29 cellular contexts compared by ENCODE assay signal in genomic region chr9:92270511-92270910, GRCh38.
"Had no signal": no experiment of that assay in that cellular context is flagged by ENCODE, and none has a peak within 500 bp of the region (broad histone marks: within the 10 kb centered on the region; RNA-seq: fewer than 3 reads in every experiment).

No MANE protein-coding gene starts in this region.

- H3K27me3 Mint-ChIP-seq: activated CD4-positive, alpha-beta T cell treated with anti-CD3 and anti-CD28 coated beads, Interleukin-2, amount 10 ng/mL, durations not matched to agents 24 days and 14 days; activated CD8-positive, alpha-beta T cell treated with anti-CD3 and anti-CD28 coated beads for 36 hours; activated naive CD8-positive, alpha-beta T cell treated with anti-CD3 and anti-CD28 coated beads for 36 hours had no signal

- H3K4me2 ChIP-seq: SK-N-SH had no signal

- ATAC-seq: activated CD8-positive, alpha-beta T cell treated with anti-CD3 and anti-CD28 coated beads for 36 hours; body of pancreas; K562; Panc1 had no signal

- H3K27ac Mint-ChIP-seq: activated CD4-positive, alpha-beta T cell treated with anti-CD3 and anti-CD28 coated beads, Interleukin-2, amount 10 ng/mL, durations not matched to agents 24 days and 14 days; activated CD8-positive, alpha-beta T cell treated with anti-CD3 and anti-CD28 coated beads for 36 hours; activated naive CD8-positive, alpha-beta T cell treated with anti-CD3 and anti-CD28 coated beads for 36 hours; T-helper 1 cell treated with Interleukin-12 subunit alpha and Interleukin-12 subunit beta and Interleukin-4 antibody, amounts not matched to agents 30 μg/mL and 1 μg/mL, for 36 hours; T-helper 2 cell treated with Interferon-gamma antibody and Interleukin-4, amounts not matched to agents 5 μg/mL and 100 μg/mL, for 36 hours had no signal

- H3K27ac ChIP-seq: ascending aorta, body of pancreas, breast epithelium, SJSA1 had no signal

- DNase-seq: activated CD4-positive, alpha-beta T cell treated with anti-CD3 and anti-CD28 coated beads, Interleukin-2, amount 10 ng/mL, durations not matched to agents 24 days and 14 days; activated CD4-positive, alpha-beta T cell treated with anti-CD3 and anti-CD28 coated beads, Interleukin-2, amount 50 U/mL, for 4 hours; activated CD8-positive, alpha-beta T cell treated with anti-CD3 and anti-CD28 coated beads for 36 hours; activated effector memory CD4-positive, alpha-beta T cell treated with Interleukin-2 at 50 U/mL for 16 hours; activated naive CD4-positive, alpha-beta T cell; activated naive CD4-positive, alpha-beta T cell treated with anti-CD3 and anti-CD28 coated beads, Interleukin-2, amount 50 U/mL, for 16 hours; activated naive CD8-positive, alpha-beta T cell treated with anti-CD3 and anti-CD28 coated beads for 36 hours; activated T-cell treated with anti-CD3 and anti-CD28 coated beads for 4 hours; activated T-cell treated with anti-CD3 and anti-CD28 coated beads, Interleukin-2, amount 50 U/mL, for 48 hours; amniotic stem cell; body of pancreas; Karpas-422; NCI-H1105; NCI-H1417 treated with DMSO at 0.1 percent for 48 hours; NCI-H187 treated with DMSO at 0.1 percent for 48 hours; NCI-H2081; NCI-H226; NCI-H446 treated with DMSO at 0.1 percent for 48 hours; NCI-H524; NCI-H69; SHP77 treated with DMSO at 0.1 percent for 48 hours; SK-N-SH had no signal

- H3K9me3 ChIP-seq: ascending aorta, body of pancreas, breast epithelium, SJSA1, SK-N-SH had no signal

- H3K4me1 ChIP-seq: ascending aorta, body of pancreas, breast epithelium had no signal

- H3K9me2 ChIP-seq: SK-N-SH had no signal

- H3K4me3 ChIP-seq: ascending aorta, body of pancreas, breast epithelium, K562, SJSA1 had no signal

- H3K27me3 ChIP-seq: ascending aorta, body of pancreas, breast epithelium, SJSA1 had no signal

- H3K4me1 Mint-ChIP-seq: activated CD4-positive, alpha-beta T cell treated with anti-CD3 and anti-CD28 coated beads, Interleukin-2, amount 10 ng/mL, durations not matched to agents 24 days and 14 days had no signal

- H3K9ac ChIP-seq: SK-N-SH had no signal

- H3K4me3 Mint-ChIP-seq: activated CD4-positive, alpha-beta T cell treated with anti-CD3 and anti-CD28 coated beads, Interleukin-2, amount 10 ng/mL, durations not matched to agents 24 days and 14 days; activated CD8-positive, alpha-beta T cell treated with anti-CD3 and anti-CD28 coated beads for 36 hours; activated naive CD8-positive, alpha-beta T cell treated with anti-CD3 and anti-CD28 coated beads for 36 hours; T-helper 1 cell treated with Interleukin-12 subunit alpha and Interleukin-12 subunit beta and Interleukin-4 antibody, amounts not matched to agents 30 μg/mL and 1 μg/mL, for 36 hours; T-helper 2 cell treated with Interferon-gamma antibody and Interleukin-4, amounts not matched to agents 5 μg/mL and 100 μg/mL, for 36 hours had no signal

- H3K9me3 Mint-ChIP-seq: activated CD4-positive, alpha-beta T cell treated with anti-CD3 and anti-CD28 coated beads, Interleukin-2, amount 10 ng/mL, durations not matched to agents 24 days and 14 days; activated CD8-positive, alpha-beta T cell treated with anti-CD3 and anti-CD28 coated beads for 36 hours; activated naive CD8-positive, alpha-beta T cell treated with anti-CD3 and anti-CD28 coated beads for 36 hours; T-helper 1 cell treated with Interleukin-12 subunit alpha and Interleukin-12 subunit beta and Interleukin-4 antibody, amounts not matched to agents 30 μg/mL and 1 μg/mL, for 36 hours; T-helper 2 cell treated with Interferon-gamma antibody and Interleukin-4, amounts not matched to agents 5 μg/mL and 100 μg/mL, for 36 hours had no signal
